In the genomic region with DNA sequence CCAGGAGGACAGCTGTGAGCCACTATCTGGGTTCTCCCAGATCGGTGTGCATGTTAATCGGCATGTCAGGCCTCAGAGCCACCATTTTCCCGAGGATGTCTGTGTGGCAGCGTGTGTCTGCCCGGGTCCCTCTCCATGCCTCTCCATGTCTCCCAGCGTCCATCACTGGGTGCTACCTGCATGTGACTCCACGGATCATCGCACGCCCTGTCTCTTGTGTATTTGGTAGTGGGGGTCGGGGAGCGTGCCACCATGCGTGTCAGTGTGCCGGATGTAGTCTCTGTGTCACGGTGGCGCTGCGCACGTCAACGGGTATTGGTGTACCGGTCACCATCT, we compare ENCODE assay signal across 17 cellular contexts. TPM values are rescaled to one million over a fixed set of nuclear protein-coding genes. Genes with fewer than 3 reads are reported as not detected.
A peak's percentile ranks its signal among the peaks of the same experiment; 100 is the strongest.
DNase-seq lines count a peak whose midpoint lies in the region; ATAC-seq and TF ChIP-seq lines count a peak whose summit lies in the region.
"Had no signal": no experiment of that assay in that cellular context is flagged by ENCODE, and none has a peak within 500 bp of the region (broad histone marks: within the 10 kb centered on the region; RNA-seq: fewer than 3 reads in every experiment).

No MANE protein-coding gene starts in this region.

- no peaks in the 10 kb centered on the region for H3K9me2 ChIP-seq in MM.1S (replicated peaks; ENCODE audit: insufficient read depth, low read length)

- H3K9me3 Mint-ChIP-seq in neural progenitor cell: peaks cover 5% of the 10 kb centered on the region
- H3K9me3 Mint-ChIP-seq: activated CD4-positive, alpha-beta memory T cell treated with anti-CD3 and anti-CD28 coated beads for 36 hours; IgD-negative memory B cell; immature natural killer cell; stimulated activated effector memory CD8-positive, alpha-beta T cell treated with anti-CD3 and anti-CD28 coated beads, Interleukin-12 subunit alpha, Interleukin-12 subunit beta, amount 100 ng/mL, for 72 hours had no signal

- intact Hi-C loops in colonic mucosa (cut with DNase I): no loop called here

- peaks cover 68% of the 10 kb centered on the region for H3K27me3 Mint-ChIP-seq in neural progenitor cell (ENCODE audit: insufficient read depth, low read depth)

- no peak for ATAC-seq in thoracic aorta (ENCODE audit: insufficient number of reproducible peaks, low FRiP score, low read depth)
- ATAC-seq: stimulated activated effector memory CD8-positive, alpha-beta T cell treated with anti-CD3 and anti-CD28 coated beads, Interleukin-12 subunit alpha, Interleukin-12 subunit beta, amount 100 ng/mL, for 72 hours had no signal

- TF ChIP-seq CTCF in LNCaP clone FGC (IDR thresholded peaks at IDR 0.05; ENCODE audit: control insufficient read depth, extremely low read depth, insufficient read depth): no peak
- no peak for TF ChIP-seq CTCF in colonic mucosa (IDR thresholded peaks at IDR 0.05)
- TF ChIP-seq CTCF in neural progenitor cell (IDR thresholded peaks at IDR 0.05): no peak
- TF ChIP-seq CTCF in thoracic aorta (IDR thresholded peaks at IDR 0.05): no peak
- no peak for TF ChIP-seq CTCF in MM.1S (IDR thresholded peaks at IDR 0.05; ENCODE audit: low read length)

- H3K27ac ChIP-seq in colonic mucosa (peak overlapping the region; percentile 61), neural progenitor cell (no peak overlapping the region), thoracic aorta (peak overlapping the region; percentile 97 to 99), MM.1S (ENCODE audit: low read length) (no peak overlapping the region)
- H3K27ac ChIP-seq: brain microvascular endothelial cell had no signal

- H3K36me3 ChIP-seq in colonic mucosa (no peaks in the 10 kb centered on the region), neural progenitor cell (no peaks in the 10 kb centered on the region), thoracic aorta (no peaks in the 10 kb centered on the region), MM.1S (replicated peaks; ENCODE audit: insufficient read depth, low read length) (no peaks in the 10 kb centered on the region)

- H4K20me1 ChIP-seq in neural progenitor cell (ENCODE audit: low read depth) (peaks cover 33% of the 10 kb centered on the region), MM.1S (ENCODE audit: insufficient read depth, low read length) (no peaks in the 10 kb centered on the region)

- H3K4me1 ChIP-seq in colonic mucosa: no peaks in the 10 kb centered on the region
- no peaks in the 10 kb centered on the region for H3K4me1 ChIP-seq in neural progenitor cell
- H3K4me1 ChIP-seq in thoracic aorta (ENCODE audit: control insufficient read depth in 1 of 2, low read depth in 2 of 2): peaks cover 33 to 88% of the 10 kb centered on the region in 2 donors
- no peaks in the 10 kb centered on the region; the same call in 1 of the 2 replicates for H3K4me1 ChIP-seq in MM.1S (ENCODE audit: low read length)

- H3K9me3 ChIP-seq in colonic mucosa (no peaks in the 10 kb centered on the region), neural progenitor cell (ENCODE audit: low read depth) (no peaks in the 10 kb centered on the region), thoracic aorta (no peaks in the 10 kb centered on the region), MM.1S (replicated peaks; ENCODE audit: insufficient read depth, low read length) (no peaks in the 10 kb centered on the region)
- H3K9me3 ChIP-seq: mucosa of descending colon had no signal

- H3K36me3 Mint-ChIP-seq in neural progenitor cell: no peaks in the 10 kb centered on the region
- H3K36me3 Mint-ChIP-seq: activated CD4-positive, alpha-beta memory T cell treated with anti-CD3 and anti-CD28 coated beads for 36 hours; stimulated activated effector memory CD8-positive, alpha-beta T cell treated with anti-CD3 and anti-CD28 coated beads, Interleukin-12 subunit alpha, Interleukin-12 subunit beta, amount 100 ng/mL, for 72 hours had no signal

- H2AFZ ChIP-seq in neural progenitor cell (replicated peaks): no peak overlapping the region
- H2AFZ ChIP-seq in MM.1S (ENCODE audit: low read length): no peak overlapping the region

- peaks cover 6% of the 10 kb centered on the region for H3K4me1 Mint-ChIP-seq in neural progenitor cell

- peak overlapping the region; percentile 60 for H3K4me3 Mint-ChIP-seq in neural progenitor cell
- H3K4me3 Mint-ChIP-seq: activated CD4-positive, alpha-beta memory T cell treated with anti-CD3 and anti-CD28 coated beads for 36 hours; immature natural killer cell; stimulated activated effector memory CD8-positive, alpha-beta T cell treated with anti-CD3 and anti-CD28 coated beads, Interleukin-12 subunit alpha, Interleukin-12 subunit beta, amount 100 ng/mL, for 72 hours had no signal

- H3K27me3 ChIP-seq in colonic mucosa: no peaks in the 10 kb centered on the region
- peaks cover 100% of the 10 kb centered on the region for H3K27me3 ChIP-seq in neural progenitor cell
- H3K27me3 ChIP-seq in thoracic aorta (replicated peaks; ENCODE audit: insufficient read depth): no peaks in the 10 kb centered on the region
- H3K27me3 ChIP-seq in MM.1S (replicated peaks; ENCODE audit: insufficient read depth, low read length): peaks cover 99% of the 10 kb centered on the region
- H3K27me3 ChIP-seq: brain microvascular endothelial cell had no signal

- H3K4me3 ChIP-seq in LNCaP clone FGC (ENCODE audit: low read depth, low read length) (peak overlapping the region; percentile 48), colonic mucosa (no peak overlapping the region), neural progenitor cell (no peak overlapping the region), thoracic aorta (peak overlapping the region; percentile 73), MM.1S (ENCODE audit: low read length) (no peak overlapping the region)
- H3K4me3 ChIP-seq: mucosa of descending colon had no signal

- DNase-seq in LNCaP clone FGC (ENCODE audit: low read depth): no peak
- DNase-seq in colonic mucosa: no peak
- DNase-seq in neural progenitor cell (ENCODE audit: low spot score): no peak
- no peak for DNase-seq in thoracic aorta (ENCODE audit: low spot score)
- no peak for DNase-seq in NK-92 treated with Interleukin-12 subunit alpha and Interleukin-12 subunit beta, amount 100 ng/mL, for 24 hours (lab: John Stamatoyannopoulos, UW)
- no peak for DNase-seq in C1 segment of cervical spinal cord (lab: John Stamatoyannopoulos, UW)
- DNase-seq in MM.1S: no peak
- no peak for DNase-seq in activated gamma-delta T cell treated with Interleukin-2 at 50 U/mL for 16 hours
- DNase-seq: activated CD4-positive, alpha-beta memory T cell treated with anti-CD3 and anti-CD28 coated beads for 36 hours; brain microvascular endothelial cell; DND-41; immature natural killer cell; NCI-H1105 treated with DMSO at 0.1 percent for 48 hours; retina had no signal

- H3K9ac ChIP-seq in colonic mucosa (ENCODE audit: low read depth in 2 of 2, low read length in 2 of 2): peak overlapping the region; percentile 12 to 13
- H3K9ac ChIP-seq in neural progenitor cell: no peak overlapping the region
- H3K9ac ChIP-seq in MM.1S (ENCODE audit: low read length): no peak overlapping the region

- no peak overlapping the region for H3K27ac Mint-ChIP-seq in neural progenitor cell
- H3K27ac Mint-ChIP-seq: activated CD4-positive, alpha-beta memory T cell treated with anti-CD3 and anti-CD28 coated beads for 36 hours; immature natural killer cell; stimulated activated effector memory CD8-positive, alpha-beta T cell treated with anti-CD3 and anti-CD28 coated beads, Interleukin-12 subunit alpha, Interleukin-12 subunit beta, amount 100 ng/mL, for 72 hours had no signal

- H3K4me2 ChIP-seq in neural progenitor cell (no peak overlapping the region), MM.1S (ENCODE audit: low read depth, low read length) (no peak overlapping the region)

- H3F3A ChIP-seq in neural progenitor cell (ENCODE audit: low read depth) (no peaks in the 10 kb centered on the region), MM.1S (ENCODE audit: insufficient read depth, low read length) (no peaks in the 10 kb centered on the region)

- H3K79me2 ChIP-seq in neural progenitor cell (ENCODE audit: low read depth): no peaks in the 10 kb centered on the region
- no peaks in the 10 kb centered on the region for H3K79me2 ChIP-seq in MM.1S (ENCODE audit: low read length)

RNA-seq across cellular contexts. Expression of a gene that starts 5.9 kb away (rescaled TPM):
- 10 to 100 TPM; 70.9 to 73.8 TPM for total RNA-seq in colonic mucosa
- 0.06 TPM in 2 replicates for total RNA-seq in neural progenitor cell (ENCODE audit: low replicate concordance)
- total RNA-seq in thoracic aorta: 100 to 1,000 TPM; 126 to 145 TPM

RNA-seq across cellular contexts. Expression of a gene that starts 31.8 kb away (rescaled TPM):
- total RNA-seq in colonic mucosa: under 1 TPM; 0.19 to 0.27 TPM
- total RNA-seq in neural progenitor cell (ENCODE audit: low replicate concordance): 0.06 and 0.07 TPM in 2 replicates
- total RNA-seq in thoracic aorta: not detected

RNA-seq across cellular contexts. Expression of a gene that starts 44.1 kb away (rescaled TPM):
- total RNA-seq in colonic mucosa (10 to 100 TPM; 16.1 to 41.9 TPM), neural progenitor cell (ENCODE audit: low replicate concordance) (17.1 and 42.2 TPM in 2 replicates), thoracic aorta (10 to 100 TPM; 30.2 to 42.8 TPM)

RNA-seq across cellular contexts. Expression of a gene that starts 55.5 kb away (rescaled TPM):
- total RNA-seq in colonic mucosa: 100 to 1,000 TPM in 1 of 2 donors, 10 to 100 TPM in 1; 78.5 to 121 TPM
- 37.7 and 54.9 TPM in 2 replicates for total RNA-seq in neural progenitor cell (ENCODE audit: low replicate concordance)
- 100 to 1,000 TPM; 116 to 130 TPM for total RNA-seq in thoracic aorta

Comparison
In these comparisons a context has a peak if more than half of its experiments do, and no peak if none do; other contexts are left out.
1. H3K4me3 ChIP-seq: peak in LNCaP clone FGC (single experiment) and thoracic aorta (single experiment); none in colonic mucosa (single experiment), neural progenitor cell (single experiment) and MM.1S (single experiment).
2. H3K27ac ChIP-seq: peak in colonic mucosa (single experiment) and thoracic aorta (2 of 2); none in neural progenitor cell (single experiment) and MM.1S (single experiment).
3. H3K9ac ChIP-seq: peak in colonic mucosa (2 of 2); none in neural progenitor cell (single experiment) and MM.1S (single experiment).
4. RNA of a gene that starts 5.9 kb away (total RNA-seq): 126 to 145 TPM in thoracic aorta and 70.9 to 73.8 TPM in colonic mucosa; 0.06 TPM in neural progenitor cell; every median in the first group is over 10 times any median in the second.